In genomic region chr1:202815120-202815519, GRCh38 we compare ENCODE assay signal across 16 cellular contexts. TPM values are rescaled to one million over a fixed set of nuclear protein-coding genes. Genes with fewer than 3 reads are reported as not detected.
"Had no signal": no experiment of that assay in that cellular context is flagged by ENCODE, and none has a peak within 500 bp of the region (broad histone marks: within the 10 kb centered on the region; RNA-seq: fewer than 3 reads in every experiment).

No MANE protein-coding gene starts in this region.

- H3K27ac ChIP-seq: ascending aorta, heart right ventricle, left ventricle myocardium inferior, pancreas, thyroid gland had no signal

- ATAC-seq: activated CD8-positive, alpha-beta T cell treated with anti-CD3 and anti-CD28 coated beads, Interleukin-2, amount 10 ng/mL, durations not matched to agents 7 days and 5 days; heart right ventricle; pancreas; stimulated activated effector memory CD8-positive, alpha-beta T cell treated with anti-CD3 and anti-CD28 coated beads, Interleukin-12 subunit alpha, Interleukin-12 subunit beta, amount 100 ng/mL, for 72 hours had no signal

- H3K4me3 ChIP-seq: ascending aorta, heart right ventricle, left ventricle myocardium inferior, pancreas, thyroid gland had no signal

- H3K27me3 ChIP-seq: ascending aorta, heart right ventricle, pancreas, thyroid gland had no signal

- H3K9me3 ChIP-seq: ascending aorta, heart right ventricle, left ventricle myocardium inferior, pancreas, thyroid gland had no signal

- H3K36me3 ChIP-seq: ascending aorta, heart right ventricle, left ventricle myocardium inferior, pancreas, thyroid gland had no signal

- DNase-seq: activated CD4-positive, alpha-beta T cell treated with anti-CD3 and anti-CD28 coated beads for 48 hours; activated CD8-positive, alpha-beta memory T cell treated with anti-CD3 and anti-CD28 coated beads, Interleukin-2, amount 50 U/mL, for 48 hours; activated CD8-positive, alpha-beta T cell treated with anti-CD3 and anti-CD28 coated beads, Interleukin-2, amount 10 ng/mL, durations not matched to agents 7 days and 5 days; activated naive CD8-positive, alpha-beta T cell treated with anti-CD3 and anti-CD28 coated beads, Interleukin-2, amount 10 ng/mL, durations not matched to agents 7 days and 5 days; heart right ventricle; left ventricle myocardium inferior; mesenchymal stem cell; pancreas; retina; thyroid gland had no signal

- H3K9me3 Mint-ChIP-seq: activated naive CD8-positive, alpha-beta T cell treated with anti-CD3 and anti-CD28 coated beads, Interleukin-2, amount 10 ng/mL, durations not matched to agents 7 days and 5 days; stimulated activated effector memory CD8-positive, alpha-beta T cell treated with anti-CD3 and anti-CD28 coated beads, Interleukin-12 subunit alpha, Interleukin-12 subunit beta, amount 100 ng/mL, for 72 hours had no signal

- H3K36me3 Mint-ChIP-seq: activated naive CD8-positive, alpha-beta T cell treated with anti-CD3 and anti-CD28 coated beads, Interleukin-2, amount 10 ng/mL, durations not matched to agents 7 days and 5 days had no signal

- H3K27ac Mint-ChIP-seq: activated CD8-positive, alpha-beta T cell treated with anti-CD3 and anti-CD28 coated beads, Interleukin-2, amount 10 ng/mL, durations not matched to agents 7 days and 5 days; activated naive CD8-positive, alpha-beta T cell treated with anti-CD3 and anti-CD28 coated beads, Interleukin-2, amount 10 ng/mL, durations not matched to agents 7 days and 5 days; stimulated activated effector memory CD8-positive, alpha-beta T cell treated with anti-CD3 and anti-CD28 coated beads, Interleukin-12 subunit alpha, Interleukin-12 subunit beta, amount 100 ng/mL, for 72 hours had no signal

- H3K4me1 ChIP-seq: pancreas had no signal

- H3K4me3 Mint-ChIP-seq: activated CD8-positive, alpha-beta T cell treated with anti-CD3 and anti-CD28 coated beads, Interleukin-2, amount 10 ng/mL, durations not matched to agents 7 days and 5 days; activated naive CD8-positive, alpha-beta T cell treated with anti-CD3 and anti-CD28 coated beads, Interleukin-2, amount 10 ng/mL, durations not matched to agents 7 days and 5 days; stimulated activated effector memory CD8-positive, alpha-beta T cell treated with anti-CD3 and anti-CD28 coated beads, Interleukin-12 subunit alpha, Interleukin-12 subunit beta, amount 100 ng/mL, for 72 hours had no signal

- FAIRE-seq: colon, frontal cortex, islet of Langerhans, pancreas, small intestine had no signal

RNA-seq across cellular contexts. Expression of gene PCAT6, which starts 4.4 kb away (rescaled TPM):
- total RNA-seq: ascending aorta, frontal cortex, thyroid gland had no signal
